Comparison of ENCODE assay signal across 2 cellular contexts in the genomic region with DNA sequence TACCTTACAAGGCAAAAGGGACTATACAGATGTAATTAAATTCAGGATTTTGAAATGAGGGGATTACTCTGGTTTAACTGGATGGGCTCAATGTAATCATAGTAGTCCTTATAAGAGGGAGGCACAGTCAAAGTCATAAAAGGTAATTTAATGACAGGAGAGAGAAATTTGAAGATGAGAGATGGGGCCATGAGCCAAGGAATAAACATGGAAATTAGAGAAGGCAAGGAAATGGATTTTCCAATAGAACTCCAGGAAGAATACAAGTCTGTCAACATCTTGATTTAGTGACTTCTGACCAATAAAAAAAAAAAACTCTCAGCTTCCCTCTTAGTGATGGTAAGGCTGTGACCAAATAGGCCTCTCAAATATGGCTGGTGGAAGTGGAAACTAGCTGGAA.
TF ChIP-seq lines count a peak whose summit lies in the region.

No MANE protein-coding gene starts in this region.

TF ChIP-seq in GM23338, 12 proteins besides CTCF, POLR2A, EP300 and RAD21 (continues in another document):
- TF ChIP-seq CREB1 (CRISPR knock-in tag; IDR thresholded peaks at IDR 0.05; ENCODE audit: low read depth), result no peak
- TF ChIP-seq EZH2phosphoT487 (IDR thresholded peaks at IDR 0.05; ENCODE audit: unreplicated experiment), result no peak
- no peak for TF ChIP-seq JUNB (IDR thresholded peaks at IDR 0.05; ENCODE audit: unreplicated experiment)
- TF ChIP-seq ZNF331 (CRISPR knock-in tag; IDR thresholded peaks at IDR 0.05; ENCODE audit: low read depth), result no peak
- TF ChIP-seq, protein P1, sequence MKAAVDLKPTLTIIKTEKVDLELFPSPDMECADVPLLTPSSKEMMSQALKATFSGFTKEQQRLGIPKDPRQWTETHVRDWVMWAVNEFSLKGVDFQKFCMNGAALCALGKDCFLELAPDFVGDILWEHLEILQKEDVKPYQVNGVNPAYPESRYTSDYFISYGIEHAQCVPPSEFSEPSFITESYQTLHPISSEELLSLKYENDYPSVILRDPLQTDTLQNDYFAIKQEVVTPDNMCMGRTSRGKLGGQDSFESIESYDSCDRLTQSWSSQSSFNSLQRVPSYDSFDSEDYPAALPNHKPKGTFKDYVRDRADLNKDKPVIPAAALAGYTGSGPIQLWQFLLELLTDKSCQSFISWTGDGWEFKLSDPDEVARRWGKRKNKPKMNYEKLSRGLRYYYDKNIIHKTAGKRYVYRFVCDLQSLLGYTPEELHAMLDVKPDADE (IDR thresholded peaks at IDR 0.05), result no peak
- no peak for TF ChIP-seq POLR2AphosphoS5 (IDR thresholded peaks at IDR 0.05; ENCODE audit: low read depth)
- TF ChIP-seq, protein P2, sequence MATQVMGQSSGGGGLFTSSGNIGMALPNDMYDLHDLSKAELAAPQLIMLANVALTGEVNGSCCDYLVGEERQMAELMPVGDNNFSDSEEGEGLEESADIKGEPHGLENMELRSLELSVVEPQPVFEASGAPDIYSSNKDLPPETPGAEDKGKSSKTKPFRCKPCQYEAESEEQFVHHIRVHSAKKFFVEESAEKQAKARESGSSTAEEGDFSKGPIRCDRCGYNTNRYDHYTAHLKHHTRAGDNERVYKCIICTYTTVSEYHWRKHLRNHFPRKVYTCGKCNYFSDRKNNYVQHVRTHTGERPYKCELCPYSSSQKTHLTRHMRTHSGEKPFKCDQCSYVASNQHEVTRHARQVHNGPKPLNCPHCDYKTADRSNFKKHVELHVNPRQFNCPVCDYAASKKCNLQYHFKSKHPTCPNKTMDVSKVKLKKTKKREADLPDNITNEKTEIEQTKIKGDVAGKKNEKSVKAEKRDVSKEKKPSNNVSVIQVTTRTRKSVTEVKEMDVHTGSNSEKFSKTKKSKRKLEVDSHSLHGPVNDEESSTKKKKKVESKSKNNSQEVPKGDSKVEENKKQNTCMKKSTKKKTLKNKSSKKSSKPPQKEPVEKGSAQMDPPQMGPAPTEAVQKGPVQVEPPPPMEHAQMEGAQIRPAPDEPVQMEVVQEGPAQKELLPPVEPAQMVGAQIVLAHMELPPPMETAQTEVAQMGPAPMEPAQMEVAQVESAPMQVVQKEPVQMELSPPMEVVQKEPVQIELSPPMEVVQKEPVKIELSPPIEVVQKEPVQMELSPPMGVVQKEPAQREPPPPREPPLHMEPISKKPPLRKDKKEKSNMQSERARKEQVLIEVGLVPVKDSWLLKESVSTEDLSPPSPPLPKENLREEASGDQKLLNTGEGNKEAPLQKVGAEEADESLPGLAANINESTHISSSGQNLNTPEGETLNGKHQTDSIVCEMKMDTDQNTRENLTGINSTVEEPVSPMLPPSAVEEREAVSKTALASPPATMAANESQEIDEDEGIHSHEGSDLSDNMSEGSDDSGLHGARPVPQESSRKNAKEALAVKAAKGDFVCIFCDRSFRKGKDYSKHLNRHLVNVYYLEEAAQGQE (IDR thresholded peaks at IDR 0.05; ENCODE audit: unreplicated experiment), result no peak
- no peak for TF ChIP-seq STAT1 (IDR thresholded peaks at IDR 0.05; ENCODE audit: unreplicated experiment)
- no peak for TF ChIP-seq EZH2 (IDR thresholded peaks at IDR 0.05; ENCODE audit: low read depth, unreplicated experiment)
- TF ChIP-seq, protein P3, sequence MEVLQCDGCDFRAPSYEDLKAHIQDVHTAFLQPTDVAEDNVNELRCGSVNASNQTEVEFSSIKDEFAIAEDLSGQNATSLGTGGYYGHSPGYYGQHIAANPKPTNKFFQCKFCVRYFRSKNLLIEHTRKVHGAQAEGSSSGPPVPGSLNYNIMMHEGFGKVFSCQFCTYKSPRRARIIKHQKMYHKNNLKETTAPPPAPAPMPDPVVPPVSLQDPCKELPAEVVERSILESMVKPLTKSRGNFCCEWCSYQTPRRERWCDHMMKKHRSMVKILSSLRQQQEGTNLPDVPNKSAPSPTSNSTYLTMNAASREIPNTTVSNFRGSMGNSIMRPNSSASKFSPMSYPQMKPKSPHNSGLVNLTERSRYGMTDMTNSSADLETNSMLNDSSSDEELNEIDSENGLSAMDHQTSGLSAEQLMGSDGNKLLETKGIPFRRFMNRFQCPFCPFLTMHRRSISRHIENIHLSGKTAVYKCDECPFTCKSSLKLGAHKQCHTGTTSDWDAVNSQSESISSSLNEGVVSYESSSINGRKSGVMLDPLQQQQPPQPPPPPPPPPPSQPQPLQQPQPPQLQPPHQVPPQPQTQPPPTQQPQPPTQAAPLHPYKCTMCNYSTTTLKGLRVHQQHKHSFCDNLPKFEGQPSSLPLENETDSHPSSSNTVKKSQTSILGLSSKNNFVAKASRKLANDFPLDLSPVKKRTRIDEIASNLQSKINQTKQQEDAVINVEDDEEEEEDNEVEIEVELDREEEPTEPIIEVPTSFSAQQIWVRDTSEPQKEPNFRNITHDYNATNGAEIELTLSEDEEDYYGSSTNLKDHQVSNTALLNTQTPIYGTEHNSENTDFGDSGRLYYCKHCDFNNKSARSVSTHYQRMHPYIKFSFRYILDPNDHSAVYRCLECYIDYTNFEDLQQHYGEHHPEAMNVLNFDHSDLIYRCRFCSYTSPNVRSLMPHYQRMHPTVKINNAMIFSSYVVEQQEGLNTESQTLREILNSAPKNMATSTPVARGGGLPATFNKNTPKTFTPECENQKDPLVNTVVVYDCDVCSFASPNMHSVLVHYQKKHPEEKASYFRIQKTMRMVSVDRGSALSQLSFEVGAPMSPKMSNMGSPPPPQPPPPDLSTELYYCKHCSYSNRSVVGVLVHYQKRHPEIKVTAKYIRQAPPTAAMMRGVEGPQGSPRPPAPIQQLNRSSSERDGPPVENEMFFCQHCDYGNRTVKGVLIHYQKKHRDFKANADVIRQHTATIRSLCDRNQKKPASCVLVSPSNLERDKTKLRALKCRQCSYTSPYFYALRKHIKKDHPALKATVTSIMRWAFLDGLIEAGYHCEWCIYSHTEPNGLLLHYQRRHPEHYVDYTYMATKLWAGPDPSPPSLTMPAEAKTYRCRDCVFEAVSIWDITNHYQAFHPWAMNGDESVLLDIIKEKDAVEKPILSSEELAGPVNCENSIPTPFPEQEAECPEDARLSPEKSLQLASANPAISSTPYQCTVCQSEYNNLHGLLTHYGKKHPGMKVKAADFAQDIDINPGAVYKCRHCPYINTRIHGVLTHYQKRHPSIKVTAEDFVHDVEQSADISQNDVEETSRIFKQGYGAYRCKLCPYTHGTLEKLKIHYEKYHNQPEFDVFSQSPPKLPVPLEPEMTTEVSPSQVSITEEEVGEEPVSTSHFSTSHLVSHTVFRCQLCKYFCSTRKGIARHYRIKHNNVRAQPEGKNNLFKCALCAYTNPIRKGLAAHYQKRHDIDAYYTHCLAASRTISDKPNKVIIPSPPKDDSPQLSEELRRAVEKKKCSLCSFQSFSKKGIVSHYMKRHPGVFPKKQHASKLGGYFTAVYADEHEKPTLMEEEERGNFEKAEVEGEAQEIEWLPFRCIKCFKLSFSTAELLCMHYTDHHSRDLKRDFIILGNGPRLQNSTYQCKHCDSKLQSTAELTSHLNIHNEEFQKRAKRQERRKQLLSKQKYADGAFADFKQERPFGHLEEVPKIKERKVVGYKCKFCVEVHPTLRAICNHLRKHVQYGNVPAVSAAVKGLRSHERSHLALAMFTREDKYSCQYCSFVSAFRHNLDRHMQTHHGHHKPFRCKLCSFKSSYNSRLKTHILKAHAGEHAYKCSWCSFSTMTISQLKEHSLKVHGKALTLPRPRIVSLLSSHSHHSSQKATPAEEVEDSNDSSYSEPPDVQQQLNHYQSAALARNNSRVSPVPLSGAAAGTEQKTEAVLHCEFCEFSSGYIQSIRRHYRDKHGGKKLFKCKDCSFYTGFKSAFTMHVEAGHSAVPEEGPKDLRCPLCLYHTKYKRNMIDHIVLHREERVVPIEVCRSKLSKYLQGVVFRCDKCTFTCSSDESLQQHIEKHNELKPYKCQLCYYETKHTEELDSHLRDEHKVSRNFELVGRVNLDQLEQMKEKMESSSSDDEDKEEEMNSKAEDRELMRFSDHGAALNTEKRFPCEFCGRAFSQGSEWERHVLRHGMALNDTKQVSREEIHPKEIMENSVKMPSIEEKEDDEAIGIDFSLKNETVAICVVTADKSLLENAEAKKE (CRISPR knock-in tag; IDR thresholded peaks at IDR 0.05), result no peak

TF ChIP-seq in H1, 55 proteins besides CTCF, POLR2A, EP300 and RAD21:
- TF ChIP-seq ZNF274 (IDR thresholded peaks at IDR 0.05; ENCODE audit: borderline replicate concordance, extremely low read depth, low read length), result no peak
- no peak for TF ChIP-seq ASH2L (IDR thresholded peaks at IDR 0.05; ENCODE audit: low read length)
- TF ChIP-seq SP1 (IDR thresholded peaks at IDR 0.05; ENCODE audit: low read depth, low read length), result no peak
- TF ChIP-seq GTF2F1 (IDR thresholded peaks at IDR 0.05; ENCODE audit: borderline replicate concordance, low read depth, low read length), result no peak
- no peak for TF ChIP-seq POLR2AphosphoS5 (IDR thresholded peaks at IDR 0.05; ENCODE audit: low read depth, low read length)
- no peak for TF ChIP-seq RXRA (IDR thresholded peaks at IDR 0.05; ENCODE audit: insufficient read depth, low read depth, low read length)
- TF ChIP-seq, protein P4, sequence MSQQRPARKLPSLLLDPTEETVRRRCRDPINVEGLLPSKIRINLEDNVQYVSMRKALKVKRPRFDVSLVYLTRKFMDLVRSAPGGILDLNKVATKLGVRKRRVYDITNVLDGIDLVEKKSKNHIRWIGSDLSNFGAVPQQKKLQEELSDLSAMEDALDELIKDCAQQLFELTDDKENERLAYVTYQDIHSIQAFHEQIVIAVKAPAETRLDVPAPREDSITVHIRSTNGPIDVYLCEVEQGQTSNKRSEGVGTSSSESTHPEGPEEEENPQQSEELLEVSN (IDR thresholded peaks at IDR 0.05), result no peak
- TF ChIP-seq YY1 (IDR thresholded peaks at IDR 0.05; ENCODE audit: low read depth, low read length), result no peak
- no peak for TF ChIP-seq RBBP5 (IDR thresholded peaks at IDR 0.05; ENCODE audit: borderline replicate concordance, low read depth, low read length)
- TF ChIP-seq CREB1 (IDR thresholded peaks at IDR 0.05), result no peak
- no peak for TF ChIP-seq FOSL1 (IDR thresholded peaks at IDR 0.05; ENCODE audit: insufficient read depth, low read depth, low read length)
- TF ChIP-seq, protein P5, sequence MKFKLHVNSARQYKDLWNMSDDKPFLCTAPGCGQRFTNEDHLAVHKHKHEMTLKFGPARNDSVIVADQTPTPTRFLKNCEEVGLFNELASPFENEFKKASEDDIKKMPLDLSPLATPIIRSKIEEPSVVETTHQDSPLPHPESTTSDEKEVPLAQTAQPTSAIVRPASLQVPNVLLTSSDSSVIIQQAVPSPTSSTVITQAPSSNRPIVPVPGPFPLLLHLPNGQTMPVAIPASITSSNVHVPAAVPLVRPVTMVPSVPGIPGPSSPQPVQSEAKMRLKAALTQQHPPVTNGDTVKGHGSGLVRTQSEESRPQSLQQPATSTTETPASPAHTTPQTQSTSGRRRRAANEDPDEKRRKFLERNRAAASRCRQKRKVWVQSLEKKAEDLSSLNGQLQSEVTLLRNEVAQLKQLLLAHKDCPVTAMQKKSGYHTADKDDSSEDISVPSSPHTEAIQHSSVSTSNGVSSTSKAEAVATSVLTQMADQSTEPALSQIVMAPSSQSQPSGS (IDR thresholded peaks at IDR 0.05; ENCODE audit: low read length), result no peak
- TF ChIP-seq, protein P6, sequence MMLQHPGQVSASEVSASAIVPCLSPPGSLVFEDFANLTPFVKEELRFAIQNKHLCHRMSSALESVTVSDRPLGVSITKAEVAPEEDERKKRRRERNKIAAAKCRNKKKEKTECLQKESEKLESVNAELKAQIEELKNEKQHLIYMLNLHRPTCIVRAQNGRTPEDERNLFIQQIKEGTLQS (IDR thresholded peaks at IDR 0.05; ENCODE audit: insufficient read depth, low read depth, low read length), result no peak
- no peak for TF ChIP-seq HDAC6 (IDR thresholded peaks at IDR 0.05; ENCODE audit: low read depth, low read length)
- TF ChIP-seq RNF2 (IDR thresholded peaks at IDR 0.05; ENCODE audit: borderline replicate concordance, low read depth, low read length, missing control alignments, poor library complexity, severe bottlenecking), result no peak
TF ChIP-seq in H1: peak in this region for 0.
